13 cellular contexts compared by ENCODE assay signal in genomic region chr3:88142094-88142624, GRCh38. TPM values are rescaled to one million over a fixed set of nuclear protein-coding genes. Genes with fewer than 3 reads are reported as not detected.
A peak's percentile ranks its signal among the peaks of the same experiment; 100 is the strongest.
DNase-seq lines count a peak whose midpoint lies in the region; ATAC-seq and TF ChIP-seq lines count a peak whose summit lies in the region.
"Had no signal": no experiment of that assay in that cellular context is flagged by ENCODE, and none has a peak within 500 bp of the region (broad histone marks: within the 10 kb centered on the region; RNA-seq: fewer than 3 reads in every experiment).

No MANE protein-coding gene starts in this region.

- peaks cover 35% of the 10 kb centered on the region for H3K4me1 ChIP-seq in RWPE2 (ENCODE audit: insufficient read depth, poor library complexity, severe bottlenecking)
- H3K4me1 ChIP-seq: Peyer's patch had no signal

- peak overlapping the region; percentile 93 for H3K27ac Mint-ChIP-seq in HFFc6
- peak overlapping the region; percentile 24 for H3K27ac Mint-ChIP-seq in memory B cell
- H3K27ac Mint-ChIP-seq: activated CD4-positive, alpha-beta T cell treated with anti-CD3 and anti-CD28 coated beads, Interleukin-2, amount 10 ng/mL, durations not matched to agents 7 days and 5 days had no signal

- H3K9me3 Mint-ChIP-seq in HFFc6 (no peaks in the 10 kb centered on the region), memory B cell (no peaks in the 10 kb centered on the region)
- H3K9me3 Mint-ChIP-seq: activated CD4-positive, alpha-beta T cell treated with anti-CD3 and anti-CD28 coated beads, Interleukin-2, amount 10 ng/mL, durations not matched to agents 7 days and 5 days had no signal

- H3K27me3 Mint-ChIP-seq in HFFc6 (ENCODE audit: insufficient read depth), result peaks cover 2% of the 10 kb centered on the region
- no peaks in the 10 kb centered on the region for H3K27me3 Mint-ChIP-seq in memory B cell
- H3K27me3 Mint-ChIP-seq: activated CD4-positive, alpha-beta T cell treated with anti-CD3 and anti-CD28 coated beads, Interleukin-2, amount 10 ng/mL, durations not matched to agents 7 days and 5 days had no signal

- peak; percentile 81 for ATAC-seq in GM18511 (IDR thresholded peaks at IDR 0.05; ENCODE audit: unreplicated experiment)
- peak; percentile 63 for ATAC-seq in RWPE2 (ENCODE audit: low read depth)
- ATAC-seq in memory B cell (ENCODE audit: low read depth), result no peak
- no peak for ATAC-seq in Right ventricle myocardium inferior

- H3K36me3 ChIP-seq in RWPE2 (ENCODE audit: low read depth), result peaks cover 43% of the 10 kb centered on the region

- H3K27me3 ChIP-seq in RWPE2 (ENCODE audit: insufficient read depth, poor library complexity, severe bottlenecking), result no peaks in the 10 kb centered on the region
- H3K27me3 ChIP-seq: Peyer's patch had no signal

- no peaks in the 10 kb centered on the region for H3K9me3 ChIP-seq in RWPE2 (ENCODE audit: severe bottlenecking)
- H3K9me3 ChIP-seq: Peyer's patch had no signal

- H3K27ac ChIP-seq in RWPE2 (ENCODE audit: poor library complexity, severe bottlenecking), result peak overlapping the region; percentile 90
- H3K27ac ChIP-seq: Peyer's patch had no signal

- H3K4me3 ChIP-seq in RWPE2 (ENCODE audit: severe bottlenecking), result no peak overlapping the region
- H3K4me3 ChIP-seq: Peyer's patch had no signal

- DNase-seq in HFFc6 (peak; percentile 55), RWPE2 (ENCODE audit: low spot score) (no peak), memory B cell (ENCODE audit: low spot score in 2 of 2) (no peak), glomerular visceral epithelial cell (ENCODE audit: extremely low spot score) (no peak), SHP77 (lab: John Stamatoyannopoulos, UW) (no peak), Right ventricle myocardium inferior (ENCODE audit: missing footprints) (no peak), T-helper 1 cell (no peak)
- DNase-seq: activated CD4-positive, alpha-beta T cell treated with anti-CD3 and anti-CD28 coated beads, Interleukin-2, amount 10 ng/mL, durations not matched to agents 7 days and 5 days; DMS79; foreskin melanocyte; Peyer's patch; stimulated activated naive CD4-positive, alpha-beta T cell treated with Interleukin-2 at 50 U/mL for 16 hours had no signal

- intact Hi-C loops in Right ventricle myocardium inferior (cut with DNase I), result no loop called here

- H3K4me1 Mint-ChIP-seq in HFFc6 (ENCODE audit: low read depth), result peaks cover 61% of the 10 kb centered on the region
- H3K4me1 Mint-ChIP-seq in memory B cell, result no peaks in the 10 kb centered on the region

- H3K36me3 Mint-ChIP-seq in HFFc6 (ENCODE audit: low read depth) (peaks cover 18% of the 10 kb centered on the region), memory B cell (peaks cover 12% of the 10 kb centered on the region)

- H3K4me3 Mint-ChIP-seq in HFFc6 (peak overlapping the region; percentile 85), memory B cell (no peak overlapping the region)
- H3K4me3 Mint-ChIP-seq: activated CD4-positive, alpha-beta T cell treated with anti-CD3 and anti-CD28 coated beads, Interleukin-2, amount 10 ng/mL, durations not matched to agents 7 days and 5 days had no signal

- TF ChIP-seq CTCF in HFFc6 (IDR thresholded peaks at IDR 0.05), result no peak
- TF ChIP-seq CTCF in RWPE2 (IDR thresholded peaks at IDR 0.05; ENCODE audit: poor library complexity, severe bottlenecking), result no peak

RNA-seq across cellular contexts. Expression of gene C3orf38, which starts 7.6 kb away (rescaled TPM):
- 10 to 100 TPM; 23.0 to 28.9 (median 26.4) TPM for total RNA-seq in HFFc6 (2021; fragmentation: NEBNext Ultra II Directional; extraction: Animal tissue kit (Norgen Biotek cat#: 25700))
- total RNA-seq in Right ventricle myocardium inferior, result 11.8 TPM

Comparison
In these comparisons a context has a peak if more than half of its experiments do, and no peak if none do; other contexts are left out.
1. ATAC-seq: peak in GM18511 (single experiment) and RWPE2 (single experiment); none in memory B cell (single experiment) and Right ventricle myocardium inferior (single experiment).